ENCODE assay signal across 8 cellular contexts in genomic region chr11:30960387-30960992, GRCh38.
A peak's percentile ranks its signal among the peaks of the same experiment; 100 is the strongest.
DNase-seq lines count a peak whose midpoint lies in the region; ATAC-seq, FAIRE-seq and TF ChIP-seq lines count a peak whose summit lies in the region.

No MANE protein-coding gene starts in this region.

- no peak overlapping the region for H2AK9ac ChIP-seq in IMR-90 (replicated peaks; ENCODE audit: low read depth, low read length, poor library complexity)

- H4K5ac ChIP-seq in IMR-90 (ENCODE audit: low read depth, low read length): no peak overlapping the region

- H3K9me3 ChIP-seq in IMR-90 (ENCODE audit: control insufficient read depth, insufficient read depth, low read length) (no peaks in the 10 kb centered on the region), tibial artery (no peaks in the 10 kb centered on the region)

- H3K9me1 ChIP-seq in IMR-90 (ENCODE audit: insufficient read depth, low read length): no peaks in the 10 kb centered on the region

- H3K27me3 Mint-ChIP-seq in glutamatergic neuron (ENCODE audit: unreplicated experiment): peaks cover 1% of the 10 kb centered on the region

- no peak overlapping the region for H3K23ac ChIP-seq in IMR-90 (ENCODE audit: low read depth, low read length)

- POLR2A ChIA-PET in IMR-90 (lab: Charles Lee; ENCODE audit: unreplicated experiment): no interaction called here

- no peaks in the 10 kb centered on the region for H3K79me1 ChIP-seq in IMR-90 (ENCODE audit: low read depth in 1 of 2, low read length in 2 of 2)

- no peaks in the 10 kb centered on the region for H3K9me3 Mint-ChIP-seq in glutamatergic neuron (ENCODE audit: unreplicated experiment)

- DNase-seq in COR-L47 (lab: John Stamatoyannopoulos, UW) (peak; percentile 71), IMR-90 (peak; percentile 47), RCC 7860 (ENCODE audit: low spot score) (peak; percentile 21), glutamatergic neuron (no peak), GM12891 (ENCODE audit: insufficient read length, low spot score) (no peak), tibial artery (no peak), germinal center (ENCODE audit: low spot score) (no peak)

- WGBS in IMR-90 (ENCODE audit: extremely low coverage in 2 of 2, insufficient read length in 1 of 2), 2 experiments: no CpG with 5 or more reads among the region's 2 CpGs

- no peak overlapping the region for H2BK5ac ChIP-seq in IMR-90 (ENCODE audit: low read depth, low read length, poor library complexity, severe bottlenecking)

- H3K4me1 ChIP-seq in IMR-90 (ENCODE audit: control insufficient read depth, insufficient read depth, low read length): no peaks in the 10 kb centered on the region
- H3K4me1 ChIP-seq in tibial artery: no peaks in the 10 kb centered on the region

- H3K14ac ChIP-seq in IMR-90 (replicated peaks; ENCODE audit: low read depth, low read length): no peak overlapping the region

- in situ Hi-C loops in IMR-90 (cut with MboI; ENCODE audit: low sequenced_read_pairs): no loop called here

- H4K20me1 ChIP-seq in IMR-90 (ENCODE audit: insufficient read depth, low read length): no peaks in the 10 kb centered on the region

- no peak overlapping the region for H3K4me3 Mint-ChIP-seq in glutamatergic neuron (ENCODE audit: unreplicated experiment)

- H3K9ac ChIP-seq in IMR-90 (ENCODE audit: low read depth, low read length): no peak overlapping the region

- H2BK20ac ChIP-seq in IMR-90 (ENCODE audit: low read depth, low read length): no peak overlapping the region

- no peak overlapping the region for H3K27ac Mint-ChIP-seq in glutamatergic neuron (ENCODE audit: unreplicated experiment)

- H3K56ac ChIP-seq in IMR-90 (ENCODE audit: extremely low read depth, insufficient read depth, low read length): no peak overlapping the region

- H3K36me3 ChIP-seq in IMR-90 (ENCODE audit: control insufficient read depth, insufficient read depth, low read length) (no peaks in the 10 kb centered on the region), tibial artery (no peaks in the 10 kb centered on the region)

- H4K91ac ChIP-seq in IMR-90 (ENCODE audit: insufficient read depth, low read depth, low read length): no peak overlapping the region

- no peaks in the 10 kb centered on the region for H3K4me1 Mint-ChIP-seq in glutamatergic neuron (ENCODE audit: low read depth, unreplicated experiment)

- no peak overlapping the region for H3K27ac ChIP-seq in IMR-90 (ENCODE audit: insufficient read depth, low read length)
- no peak overlapping the region for H3K27ac ChIP-seq in tibial artery

- no peak overlapping the region for H2BK15ac ChIP-seq in IMR-90 (ENCODE audit: low read depth, low read length)

- FAIRE-seq in RCC 7860 (lab: Jason Lieb, UNC) (no peak), GM12891 (lab: Jason Lieb, UNC) (no peak)

- H3K18ac ChIP-seq in IMR-90 (ENCODE audit: low read depth, low read length): no peak overlapping the region

- TF ChIP-seq RAD21 in IMR-90 (IDR thresholded peaks at IDR 0.05; ENCODE audit: low read length): peak; percentile 57

- TF ChIP-seq POLR2A in IMR-90 (IDR thresholded peaks at IDR 0.05; ENCODE audit: low read depth, low read length): no peak
- TF ChIP-seq POLR2A in GM12891 (IDR thresholded peaks at IDR 0.05; ENCODE audit: low read depth, low read length): no peak

- intact Hi-C loops in IMR-90 (cut with micrococcal nuclease): no loop called here
- intact Hi-C loops in tibial artery (cut with DNase I; ENCODE audit: low total_unique reads): no loop called here

- dilution Hi-C loops in IMR-90 (cut with HindIII; ENCODE audit: low sequenced_read_pairs, unreplicated experiment): no loop called here

- H4K8ac ChIP-seq in IMR-90 (ENCODE audit: low read depth in 2 of 2, low read length in 2 of 2): no peak overlapping the region

- no peak overlapping the region for H2AFZ ChIP-seq in IMR-90 (replicated peaks; ENCODE audit: low read length, poor library complexity)

- CTCF ChIA-PET in IMR-90 (lab: Yijun Ruan, JAX): interaction anchor here (0.6 kb wide), 1 partner anchor 1512 kb away, joined by 4 read pairs; no protein-coding TSS in a partner anchor

- H3K36me3 Mint-ChIP-seq in glutamatergic neuron (ENCODE audit: unreplicated experiment): no peaks in the 10 kb centered on the region

- TF ChIP-seq CTCF in IMR-90 (conservative IDR thresholded peaks at IDR 0.05; ENCODE audit: low read depth, low read length): peak; percentile 45; the same call in 1 of the 2 replicates
- TF ChIP-seq CTCF in glutamatergic neuron (IDR thresholded peaks at IDR 0.05; ENCODE audit: partially characterized antibody, unreplicated experiment): peak; percentile 34
- no peak for TF ChIP-seq CTCF in tibial artery (IDR thresholded peaks at IDR 0.05)

- H3K4me2 ChIP-seq in IMR-90 (ENCODE audit: low read depth, low read length): no peak overlapping the region

- BruUV-seq in IMR-90 (replicated peaks; lab: Mats Ljungman, UMichigan): no TSS peak

- ATAC-seq in IMR-90 (ENCODE audit: low read depth) (no peak), GM18861 (IDR thresholded peaks at IDR 0.05; ENCODE audit: unreplicated experiment) (no peak)

- no peak overlapping the region for H3K4ac ChIP-seq in IMR-90 (ENCODE audit: low read depth, low read length)

- H2AK5ac ChIP-seq in IMR-90 (ENCODE audit: low read depth, low read length): no peak overlapping the region

- H3K4me3 ChIP-seq in IMR-90 (ENCODE audit: insufficient read depth, low read depth, low read length) (no peak overlapping the region), tibial artery (no peak overlapping the region)

- no peak overlapping the region for H2BK120ac ChIP-seq in IMR-90 (ENCODE audit: low read depth, low read length)

- H3K27me3 ChIP-seq in IMR-90 (ENCODE audit: control insufficient read depth, insufficient read depth, low read length) (no peaks in the 10 kb centered on the region), tibial artery (no peaks in the 10 kb centered on the region)

TF ChIP-seq in IMR-90, 13 proteins besides CTCF, POLR2A, EP300 and RAD21 (continues in another document):
- TF ChIP-seq RCOR1 (IDR thresholded peaks at IDR 0.05; ENCODE audit: insufficient replicate concordance, low read length) (no peak), CHD1 (IDR thresholded peaks at IDR 0.05; ENCODE audit: low read depth, low read length) (no peak), ELK1 (IDR thresholded peaks at IDR 0.05; ENCODE audit: borderline replicate concordance, low read depth, low read length) (no peak), SMC3 (IDR thresholded peaks at IDR 0.05; ENCODE audit: low read depth, low read length) (no peak), MAZ (IDR thresholded peaks at IDR 0.05; ENCODE audit: borderline replicate concordance, low read depth, low read length) (no peak), MAFK (IDR thresholded peaks at IDR 0.05; ENCODE audit: low read depth, low read length) (no peak), MXI1 (IDR thresholded peaks at IDR 0.05; ENCODE audit: borderline replicate concordance, low read depth, low read length) (no peak), CEBPB (IDR thresholded peaks at IDR 0.05; ENCODE audit: low read depth, low read length) (no peak), RFX5 (IDR thresholded peaks at IDR 0.05; ENCODE audit: low read depth, low read length) (no peak)
- TF ChIP-seq, protein P1, sequence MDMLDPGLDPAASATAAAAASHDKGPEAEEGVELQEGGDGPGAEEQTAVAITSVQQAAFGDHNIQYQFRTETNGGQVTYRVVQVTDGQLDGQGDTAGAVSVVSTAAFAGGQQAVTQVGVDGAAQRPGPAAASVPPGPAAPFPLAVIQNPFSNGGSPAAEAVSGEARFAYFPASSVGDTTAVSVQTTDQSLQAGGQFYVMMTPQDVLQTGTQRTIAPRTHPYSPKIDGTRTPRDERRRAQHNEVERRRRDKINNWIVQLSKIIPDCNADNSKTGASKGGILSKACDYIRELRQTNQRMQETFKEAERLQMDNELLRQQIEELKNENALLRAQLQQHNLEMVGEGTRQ (IDR thresholded peaks at IDR 0.05; ENCODE audit: low read depth, low read length): no peak

TF ChIP-seq in GM12891, 5 proteins besides CTCF, POLR2A, EP300 and RAD21:
- TF ChIP-seq PAX5 (IDR thresholded peaks at IDR 0.05; ENCODE audit: insufficient read depth, low read length, severe bottlenecking): no peak
- no peak for TF ChIP-seq POU2F2 (IDR thresholded peaks at IDR 0.05; ENCODE audit: low read depth, low read length)
- TF ChIP-seq POLR2AphosphoS5 (IDR thresholded peaks at IDR 0.05; ENCODE audit: low read depth, low read length): no peak
- TF ChIP-seq TAF1 (IDR thresholded peaks at IDR 0.05; ENCODE audit: low read depth, low read length): no peak
- TF ChIP-seq SPI1 (IDR thresholded peaks at IDR 0.05; ENCODE audit: low read depth, low read length): no peak

Comparison
In these comparisons a context has a peak if more than half of its experiments do, and no peak if none do; other contexts are left out.
1. DNase-seq: peak in COR-L47 (single experiment), IMR-90 (single experiment) and RCC 7860 (single experiment); none in glutamatergic neuron (single experiment), GM12891 (single experiment), tibial artery (0 of 2) and germinal center (single experiment).
2. CTCF ChIP-seq: peak in IMR-90 (single experiment) and glutamatergic neuron (single experiment); none in tibial artery (0 of 2).